Comparison of ENCODE assay signal across 11 cellular contexts in genomic region chr4:89598602-89599001, GRCh38.
DNase-seq lines count a peak whose midpoint lies in the region; ATAC-seq and TF ChIP-seq lines count a peak whose summit lies in the region.
"Had no signal": no experiment of that assay in that cellular context is flagged by ENCODE, and none has a peak within 500 bp of the region (broad histone marks: within the 10 kb centered on the region; RNA-seq: fewer than 3 reads in every experiment).

No MANE protein-coding gene starts in this region.

- H2AFZ ChIP-seq in mesenchymal stem cell (ENCODE audit: low read depth, low read length): no peak overlapping the region

- no peaks in the 10 kb centered on the region for H3K27me3 ChIP-seq in mesenchymal stem cell (ENCODE audit: control insufficient read depth in 1 of 2, insufficient read depth in 1 of 2, low read length in 2 of 2)

- H3K4ac ChIP-seq in mesenchymal stem cell (ENCODE audit: low read depth in 1 of 2, low read length in 2 of 2): no peak overlapping the region

- no peaks in the 10 kb centered on the region for H3K4me1 Mint-ChIP-seq in T-cell
- H3K4me1 Mint-ChIP-seq: naive thymus-derived CD4-positive, alpha-beta T cell had no signal

- no peak overlapping the region for H2BK15ac ChIP-seq in mesenchymal stem cell (ENCODE audit: low read depth, poor library complexity, severe bottlenecking)

- no peak overlapping the region for H3K4me2 ChIP-seq in mesenchymal stem cell (ENCODE audit: low read length, poor library complexity, severe bottlenecking)

- no peak overlapping the region for H3K18ac ChIP-seq in mesenchymal stem cell (ENCODE audit: low read depth in 1 of 2, low read length in 2 of 2)

- peaks cover 7 to 14% of the 10 kb centered on the region in 2 donors for H3K27me3 Mint-ChIP-seq in T-cell

- ATAC-seq in T-cell (replicated peaks in 1 of 4): no peak
- ATAC-seq in HG03097 (IDR thresholded peaks at IDR 0.05; ENCODE audit: low FRiP score, unreplicated experiment): no peak
- ATAC-seq: naive thymus-derived CD4-positive, alpha-beta T cell had no signal

- no peak overlapping the region for H3K23ac ChIP-seq in mesenchymal stem cell (ENCODE audit: low read length in 2 of 2)

- no peaks in the 10 kb centered on the region for H3K4me1 ChIP-seq in mesenchymal stem cell (ENCODE audit: control insufficient read depth, insufficient read depth, low read depth, low read length)

- no peaks in the 10 kb centered on the region for H3K9me3 ChIP-seq in mesenchymal stem cell (ENCODE audit: control insufficient read depth, low read length)

- CTCF ChIA-PET in T-cell (lab: Charles Lee): no interaction called here

- WGBS in mesenchymal stem cell: 69% methylated on average over 1 of the region's 1 CpG

- TF ChIP-seq CTCF in coronary artery (IDR thresholded peaks at IDR 0.05): no peak

- H3K36me3 Mint-ChIP-seq in T-cell: no peaks in the 10 kb centered on the region

- no peaks in the 10 kb centered on the region for H3K9me3 Mint-ChIP-seq in T-cell
- H3K9me3 Mint-ChIP-seq: activated naive CD4-positive, alpha-beta T cell treated with anti-CD3 and anti-CD28 coated beads for 36 hours; stimulated activated naive CD8-positive, alpha-beta T cell treated with anti-CD3 and anti-CD28 coated beads, Interleukin-15, Interleukin-2, amounts not matched to agents 100 ng/mL and 50 ng/mL, for 24 hours had no signal

- DNase-seq in GDM1 (lab: John Stamatoyannopoulos, UW) (peak; percentile 1), Kasumi-1 (lab: John Stamatoyannopoulos, UW) (peak; percentile 51 to 67), amniotic epithelial cell (ENCODE audit: low read depth) (peak; percentile 21), mesenchymal stem cell (peak; percentile 21), T-cell (no peak), GM19238 (ENCODE audit: insufficient read length, low spot score) (no peak), coronary artery (ENCODE audit: low spot score) (no peak)
- DNase-seq: activated naive CD4-positive, alpha-beta T cell treated with anti-CD3 and anti-CD28 coated beads for 36 hours had no signal

- H4K91ac ChIP-seq in mesenchymal stem cell (ENCODE audit: low read length): no peak overlapping the region

- no peak overlapping the region for H3K4me3 Mint-ChIP-seq in T-cell
- H3K4me3 Mint-ChIP-seq: activated naive CD4-positive, alpha-beta T cell treated with anti-CD3 and anti-CD28 coated beads for 36 hours; naive thymus-derived CD4-positive, alpha-beta T cell; stimulated activated naive CD8-positive, alpha-beta T cell treated with anti-CD3 and anti-CD28 coated beads, Interleukin-15, Interleukin-2, amounts not matched to agents 100 ng/mL and 50 ng/mL, for 24 hours had no signal

- no peak overlapping the region for H3K9ac ChIP-seq in mesenchymal stem cell (ENCODE audit: low read length)

- H3K79me1 ChIP-seq in mesenchymal stem cell (replicated peaks; ENCODE audit: low read length, poor library complexity, severe bottlenecking): no peaks in the 10 kb centered on the region

- H3K4me3 ChIP-seq in mesenchymal stem cell (ENCODE audit: insufficient read depth in 1 of 2, low read depth in 1 of 2, low read length in 2 of 2) (no peak overlapping the region), coronary artery (no peak overlapping the region)

- no peak overlapping the region for H3K27ac ChIP-seq in mesenchymal stem cell (ENCODE audit: low read length, poor library complexity, severe bottlenecking)
- no peak overlapping the region for H3K27ac ChIP-seq in coronary artery

- H3K27ac Mint-ChIP-seq in T-cell: no peak overlapping the region
- H3K27ac Mint-ChIP-seq: activated naive CD4-positive, alpha-beta T cell treated with anti-CD3 and anti-CD28 coated beads for 36 hours; naive thymus-derived CD4-positive, alpha-beta T cell; stimulated activated naive CD8-positive, alpha-beta T cell treated with anti-CD3 and anti-CD28 coated beads, Interleukin-15, Interleukin-2, amounts not matched to agents 100 ng/mL and 50 ng/mL, for 24 hours had no signal

- no peak overlapping the region for H4K8ac ChIP-seq in mesenchymal stem cell (ENCODE audit: low read length)

- H3K14ac ChIP-seq in mesenchymal stem cell (ENCODE audit: low read length in 2 of 2): no peak overlapping the region

- POLR2A ChIA-PET in T-cell (lab: Charles Lee): no interaction called here

- H2BK5ac ChIP-seq in mesenchymal stem cell (ENCODE audit: low read depth, low read length, poor library complexity, severe bottlenecking): no peak overlapping the region

- no peak overlapping the region for H2BK120ac ChIP-seq in mesenchymal stem cell (ENCODE audit: low read depth, low read length)

- no peaks in the 10 kb centered on the region for H3K36me3 ChIP-seq in mesenchymal stem cell (ENCODE audit: control insufficient read depth in 1 of 2, insufficient read depth in 2 of 2, low read depth in 1 of 2, low read length in 2 of 2)

- H2BK12ac ChIP-seq in mesenchymal stem cell (ENCODE audit: low read length in 2 of 2): no peak overlapping the region

- H2AK5ac ChIP-seq in mesenchymal stem cell (ENCODE audit: low read length, severe bottlenecking): no peak overlapping the region

Comparison
In these comparisons a context has a peak if more than half of its experiments do, and no peak if none do; other contexts are left out.
1. DNase-seq: peak in GDM1 (single experiment), Kasumi-1 (2 of 2), amniotic epithelial cell (single experiment) and mesenchymal stem cell (single experiment); none in T-cell (0 of 34), GM19238 (single experiment) and coronary artery (single experiment).